ENCODE assay signal across 20 cellular contexts in genomic region chr11:63612181-63612580, GRCh38. TPM values are rescaled to one million over a fixed set of nuclear protein-coding genes. Genes with fewer than 3 reads are reported as not detected.
DNase-seq lines count a peak whose midpoint lies in the region; ATAC-seq and TF ChIP-seq lines count a peak whose summit lies in the region.
"Had no signal": no experiment of that assay in that cellular context is flagged by ENCODE, and none has a peak within 500 bp of the region (broad histone marks: within the 10 kb centered on the region; RNA-seq: fewer than 3 reads in every experiment).

No MANE protein-coding gene starts in this region.

- peaks cover 24% of the 10 kb centered on the region for H3K79me2 ChIP-seq in ACC112 (ENCODE audit: control insufficient read depth, insufficient read depth, low read length, unreplicated experiment)

- peak overlapping the region; percentile 73 for H3K4me3 ChIP-seq in ACC112 (ENCODE audit: low read depth, low read length)
- H3K4me3 ChIP-seq in Panc1 (ENCODE audit: low read depth in 2 of 2, low read length in 2 of 2): no peak overlapping the region
- H3K4me3 ChIP-seq in endocrine pancreas (ENCODE audit: control insufficient read depth, insufficient read depth, low read length): peak overlapping the region; percentile 52
- H3K4me3 ChIP-seq in psoas muscle: peak overlapping the region; percentile 90
- no peak overlapping the region for H3K4me3 ChIP-seq in CD4-positive, alpha-beta memory T cell (ENCODE audit: low read length in 2 of 2)

- CTCF ChIA-PET in Panc1 (lab: Charles Lee) (no interaction called here), RWPE1 (lab: Yijun Ruan, JAX) (no interaction called here)
- CTCF ChIA-PET in CD4-positive, alpha-beta memory T cell (lab: Charles Lee; ENCODE audit: partially characterized antibody): no interaction called here

- no peaks in the 10 kb centered on the region for H3K27me3 Mint-ChIP-seq in CD4-positive, alpha-beta memory T cell
- H3K27me3 Mint-ChIP-seq: activated CD4-positive, alpha-beta memory T cell treated with anti-CD3 and anti-CD28 coated beads for 36 hours; activated naive CD4-positive, alpha-beta T cell treated with anti-CD3 and anti-CD28 coated beads, Interleukin-2, amount 50 U/mL, for 24 hours; CD4-positive, alpha-beta T cell had no signal

- no peaks in the 10 kb centered on the region for H3K36me3 ChIP-seq in ACC112 (ENCODE audit: insufficient read depth, low read length)
- H3K36me3 ChIP-seq in Panc1 (ENCODE audit: control insufficient read depth, insufficient read depth, low read length): no peaks in the 10 kb centered on the region
- no peaks in the 10 kb centered on the region for H3K36me3 ChIP-seq in endocrine pancreas (ENCODE audit: control insufficient read depth, insufficient read depth, low read length)
- H3K36me3 ChIP-seq in psoas muscle (ENCODE audit: insufficient read depth in 1 of 2, low read depth in 1 of 2): no peaks in the 10 kb centered on the region
- no peaks in the 10 kb centered on the region for H3K36me3 ChIP-seq in CD4-positive, alpha-beta memory T cell (ENCODE audit: insufficient read depth, low read length)
- H3K36me3 ChIP-seq: brain microvascular endothelial cell, prostate gland had no signal

- no peaks in the 10 kb centered on the region for H3K36me3 Mint-ChIP-seq in CD4-positive, alpha-beta memory T cell
- H3K36me3 Mint-ChIP-seq: activated CD4-positive, alpha-beta memory T cell treated with anti-CD3 and anti-CD28 coated beads for 36 hours; activated naive CD4-positive, alpha-beta T cell treated with anti-CD3 and anti-CD28 coated beads, Interleukin-2, amount 50 U/mL, for 24 hours; naive thymus-derived CD8-positive, alpha-beta T cell; stimulated activated naive B cell treated with anti-CD40 and anti-IgM and Interleukin-4, amounts not matched to agents 10 μg/mL and 1 μg/mL and 100 μg/mL, for 72 hours had no signal

- H3K27ac Mint-ChIP-seq in CD4-positive, alpha-beta memory T cell: no peak overlapping the region
- H3K27ac Mint-ChIP-seq: activated CD4-positive, alpha-beta memory T cell treated with anti-CD3 and anti-CD28 coated beads for 36 hours; activated naive CD4-positive, alpha-beta T cell treated with anti-CD3 and anti-CD28 coated beads, Interleukin-2, amount 50 U/mL, for 24 hours had no signal

- no peak for ATAC-seq in Panc1
- ATAC-seq in psoas muscle: no peak
- ATAC-seq: activated T-cell treated with anti-CD3 and anti-CD28 coated beads, Interleukin-2, amount 50 U/mL, for 4 hours; naive thymus-derived CD8-positive, alpha-beta T cell; stimulated activated naive B cell treated with anti-CD40 and anti-IgM and Interleukin-4, amounts not matched to agents 10 μg/mL and 1 μg/mL and 100 μg/mL, for 72 hours had no signal

- POLR2A ChIA-PET in Panc1 (lab: Charles Lee): no interaction called here
- POLR2A ChIA-PET in CD4-positive, alpha-beta memory T cell (lab: Charles Lee; ENCODE audit: partially characterized antibody): interaction anchor here (0.6 to 3.5 kb wide), 3 partner anchors 9 to 121 kb away, joined by 3 to 8 read pairs (median 3); partner anchors contain the start of gene PLAAT5
- POLR2A ChIA-PET in RWPE1 (lab: Yijun Ruan, JAX; ENCODE audit: low non-redundant PET): no interaction called here

- H3K27me3 ChIP-seq in ACC112 (ENCODE audit: insufficient read depth, low read length) (no peaks in the 10 kb centered on the region), Panc1 (ENCODE audit: control insufficient read depth, insufficient read depth, low read length) (no peaks in the 10 kb centered on the region), endocrine pancreas (ENCODE audit: control insufficient read depth, insufficient read depth, low read length) (no peaks in the 10 kb centered on the region), psoas muscle (ENCODE audit: insufficient read depth in 3 of 3, low read length in 2 of 3) (no peaks in the 10 kb centered on the region)
- H3K27me3 ChIP-seq in CD4-positive, alpha-beta memory T cell (ENCODE audit: insufficient read depth, low read length): no peaks in the 10 kb centered on the region
- H3K27me3 ChIP-seq: brain microvascular endothelial cell had no signal

- in situ Hi-C loops in Panc1 (cut with HindIII; ENCODE audit: low pct_unique_long_range_greater_than_20kb, low sequenced_read_pairs): no loop called here

- TF ChIP-seq CTCF in Panc1 (IDR thresholded peaks at IDR 0.05): no peak
- no peak for TF ChIP-seq CTCF in psoas muscle (IDR thresholded peaks at IDR 0.05)
- no peak for TF ChIP-seq CTCF in RWPE1 (conservative IDR thresholded peaks at IDR 0.05; ENCODE audit: low read depth)

- H3K9me3 Mint-ChIP-seq in CD4-positive, alpha-beta memory T cell: no peaks in the 10 kb centered on the region
- H3K9me3 Mint-ChIP-seq: activated CD4-positive, alpha-beta memory T cell treated with anti-CD3 and anti-CD28 coated beads for 36 hours; activated naive CD4-positive, alpha-beta T cell treated with anti-CD3 and anti-CD28 coated beads, Interleukin-2, amount 50 U/mL, for 24 hours; activated T-cell treated with anti-CD3 and anti-CD28 coated beads, Interleukin-2, amount 50 U/mL, for 4 hours; CD4-positive, alpha-beta T cell; naive thymus-derived CD8-positive, alpha-beta T cell; stimulated activated naive B cell treated with anti-CD40 and anti-IgM and Interleukin-4, amounts not matched to agents 10 μg/mL and 1 μg/mL and 100 μg/mL, for 72 hours had no signal

- peaks cover 9 to 38% (median 25%) of the 10 kb centered on the region in 4 donors for H3K4me1 Mint-ChIP-seq in CD4-positive, alpha-beta memory T cell

- no peaks in the 10 kb centered on the region for H3K9me3 ChIP-seq in Panc1 (ENCODE audit: control insufficient read depth, insufficient read depth, low read depth, low read length)
- no peaks in the 10 kb centered on the region for H3K9me3 ChIP-seq in endocrine pancreas (ENCODE audit: control insufficient read depth, low read length)
- H3K9me3 ChIP-seq in psoas muscle: no peaks in the 10 kb centered on the region
- no peaks in the 10 kb centered on the region for H3K9me3 ChIP-seq in CD4-positive, alpha-beta memory T cell (ENCODE audit: control insufficient read depth in 1 of 2, low read length in 2 of 2)
- H3K9me3 ChIP-seq: prostate gland had no signal

- H3K4me1 ChIP-seq in ACC112 (ENCODE audit: control insufficient read depth, insufficient read depth, low read length, unreplicated experiment) (peaks cover 45% of the 10 kb centered on the region), Panc1 (ENCODE audit: control insufficient read depth, insufficient read depth, low read length) (peaks cover 30% of the 10 kb centered on the region), endocrine pancreas (ENCODE audit: control insufficient read depth, insufficient read depth, low read length) (no peaks in the 10 kb centered on the region), psoas muscle (peaks cover 39% of the 10 kb centered on the region)
- H3K4me1 ChIP-seq in CD4-positive, alpha-beta memory T cell (ENCODE audit: insufficient read depth, low read length): no peaks in the 10 kb centered on the region
- H3K4me1 ChIP-seq: prostate gland had no signal

- H3K9ac ChIP-seq in endocrine pancreas (ENCODE audit: control insufficient read depth, insufficient read depth, low read length): no peak overlapping the region

- H3K27ac ChIP-seq in ACC112 (ENCODE audit: low read depth, low read length): 0 out of 2 replicates have a peak overlapping the region, but pooled peaks have one; percentile 14
- no peak overlapping the region for H3K27ac ChIP-seq in Panc1 (ENCODE audit: low read length)
- H3K27ac ChIP-seq in psoas muscle: peak overlapping the region; percentile 97
- H3K27ac ChIP-seq in CD4-positive, alpha-beta memory T cell (ENCODE audit: low read depth, low read length): no peak overlapping the region
- no peak overlapping the region for H3K27ac ChIP-seq in RWPE1
- H3K27ac ChIP-seq: brain microvascular endothelial cell, prostate gland had no signal

- intact Hi-C loops in Panc1 (cut with micrococcal nuclease; ENCODE audit: unreplicated experiment) (no loop called here), psoas muscle (cut with DNase I) (loop anchor here in 1 of 2 donors (5.0 kb wide), 1 partner anchor 60 kb away; the partner anchor contains the start of gene ATL3)
- intact Hi-C loops in CD4-positive, alpha-beta memory T cell (cut with micrococcal nuclease): loop anchor here (5.0 kb wide), 2 partner anchors 40 to 75 kb away; partner anchors contain the start of gene PLAAT4

- H3K4me3 Mint-ChIP-seq in CD4-positive, alpha-beta memory T cell: no peak overlapping the region

- DNase-seq in Panc1 (ENCODE audit: low read depth, low spot score) (no peak), psoas muscle (no peak), NCI-H748 treated with DMSO at 0.1 percent for 48 hours (lab: John Stamatoyannopoulos, UW) (no peak), RWPE1 (ENCODE audit: low spot score) (no peak), kidney tubule cell (ENCODE audit: low spot score) (no peak)
- no peak for DNase-seq in CD4-positive, alpha-beta memory T cell
- DNase-seq: activated CD4-positive, alpha-beta memory T cell treated with anti-CD3 and anti-CD28 coated beads for 36 hours; activated T-cell treated with anti-CD3 and anti-CD28 coated beads, Interleukin-2, amount 50 U/mL, for 4 hours; brain microvascular endothelial cell; CD4-positive, alpha-beta T cell; DMS79 treated with DMSO at 0.1 percent for 48 hours; H7; naive thymus-derived CD8-positive, alpha-beta T cell; NCI-H1105; stimulated activated naive B cell treated with anti-CD40 and anti-IgM and Interleukin-4, amounts not matched to agents 10 μg/mL and 1 μg/mL and 100 μg/mL, for 72 hours had no signal

- no peak overlapping the region for H2AFZ ChIP-seq in ACC112 (ENCODE audit: low read length, unreplicated experiment)

- BruUV-seq in Panc1 (replicated peaks; lab: Mats Ljungman, UMichigan): TSS peak; percentile 73

RNA-seq across cellular contexts. Expression of gene PLAAT3, which starts 2.1 kb away (rescaled TPM):
- 32.6 TPM for total RNA-seq in Panc1 (2021; ENCODE audit: unreplicated experiment)
- 49.0 TPM for polyA plus RNA-seq in Panc1 (2012; ENCODE audit: insufficient read length)
- 100 to 1,000 TPM in 1 of 4 donors, 10 to 100 TPM in 3; 67.6 to 102 (median 83.6) TPM for total RNA-seq in psoas muscle
- polyA plus RNA-seq in psoas muscle: 100 to 1,000 TPM in 1 of 3 donors, 10 to 100 TPM in 2; 50.0 to 115 (median 82.3) TPM
- 1 to 10 TPM; 3.6 to 4.7 TPM for total RNA-seq in CD4-positive, alpha-beta memory T cell
- 1 to 10 TPM; 7.4 to 9.2 TPM for polyA plus RNA-seq in CD4-positive, alpha-beta memory T cell

RNA-seq across cellular contexts. Expression of gene PLAAT2, which starts 49.0 kb away (rescaled TPM):
- total RNA-seq in Panc1 (2021; ENCODE audit: unreplicated experiment) (not detected), psoas muscle (not detected)
- not detected for polyA plus RNA-seq in Panc1 (2012; ENCODE audit: insufficient read length)
- under 1 TPM in 1 of 3 donors, not detected in 2; 0.16 TPM for polyA plus RNA-seq in psoas muscle
- total RNA-seq in CD4-positive, alpha-beta memory T cell: not detected
- polyA plus RNA-seq in CD4-positive, alpha-beta memory T cell: under 1 TPM in 1 of 2 donors, not detected in 1; 0.48 TPM
- total RNA-seq: activated T-cell treated with anti-CD3 and anti-CD28 coated beads, Interleukin-2, amount 50 U/mL, for 4 hours; H7; lung microvascular endothelial cell; naive thymus-derived CD8-positive, alpha-beta T cell had no signal

RNA-seq across cellular contexts. Expression of gene ATL3, which starts 59.0 kb away (rescaled TPM):
- 79.0 TPM for total RNA-seq in Panc1 (2021; ENCODE audit: unreplicated experiment)
- polyA plus RNA-seq in Panc1 (2012; ENCODE audit: insufficient read length): 12.9 TPM
- 10 to 100 TPM in 3 of 4 donors, 1 to 10 TPM in 1; 9.4 to 12.2 (median 10.7) TPM for total RNA-seq in psoas muscle
- 1 to 10 TPM; 3.2 to 6.4 (median 3.3) TPM for polyA plus RNA-seq in psoas muscle
- total RNA-seq in CD4-positive, alpha-beta memory T cell: 10 to 100 TPM; 40.4 to 43.3 TPM
- 10 to 100 TPM; 22.2 to 29.3 TPM for polyA plus RNA-seq in CD4-positive, alpha-beta memory T cell

Comparison
In these comparisons a context has a peak if more than half of its experiments do, and no peak if none do; other contexts are left out.
1. H3K27ac ChIP-seq: peak in ACC112 (single experiment) and psoas muscle (single experiment); none in Panc1 (single experiment), CD4-positive, alpha-beta memory T cell (single experiment) and RWPE1 (single experiment).
2. H3K4me3 ChIP-seq: peak in ACC112 (single experiment), endocrine pancreas (single experiment) and psoas muscle (single experiment); none in Panc1 (0 of 2) and CD4-positive, alpha-beta memory T cell (0 of 2).